18 cellular contexts compared by ENCODE assay signal in the genomic region with DNA sequence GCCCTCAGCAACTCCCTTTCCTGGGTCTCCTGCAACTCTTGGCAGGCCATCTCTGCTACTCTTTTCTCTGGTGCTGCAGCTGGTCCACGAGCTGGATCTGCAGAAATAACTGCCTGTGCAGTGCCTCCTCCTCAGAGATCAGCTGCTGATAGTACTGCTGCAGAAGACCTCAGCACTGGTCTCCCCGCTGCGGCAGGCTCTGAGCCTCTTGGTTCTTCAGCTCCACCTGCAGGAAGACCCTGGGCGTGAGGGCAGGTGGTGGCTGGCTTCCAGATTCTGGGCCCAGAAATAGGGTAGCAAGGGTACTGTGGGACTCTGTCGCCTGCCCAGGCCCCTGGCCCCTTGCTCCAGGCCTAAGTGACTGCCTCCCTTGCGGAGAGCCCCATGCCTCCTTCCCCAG.
DNase-seq lines count a peak whose midpoint lies in the region; ATAC-seq, FAIRE-seq and TF ChIP-seq lines count a peak whose summit lies in the region.
"Had no signal": no experiment of that assay in that cellular context is flagged by ENCODE, and none has a peak within 500 bp of the region (broad histone marks: within the 10 kb centered on the region; RNA-seq: fewer than 3 reads in every experiment).

No MANE protein-coding gene starts in this region.

- ATAC-seq in K562 (peak; percentile 53; the same call in 2 of the 3 replicates), gastroesophageal sphincter (no peak)
- ATAC-seq: PC-3 had no signal

- peak; percentile 6 for DNase-seq in stimulated activated CD4-positive, alpha-beta T cell treated with anti-CD3 and anti-CD28 coated beads, Interleukin-15, amount 100 ng/mL, for 24 hours
- DNase-seq in stimulated activated CD4-positive, alpha-beta T cell treated with anti-CD3 and anti-CD28 coated beads, Interleukin-12 subunit alpha, Interleukin-12 subunit beta, amount 100 ng/mL, for 4 hours = no peak
- DNase-seq in NAMALWA (ENCODE audit: low spot score) = peak; percentile 7
- DNase-seq in K562 (ENCODE audit: extremely low read depth in 1 of 4, low spot score in 3 of 4) = peak in 1 of 4 experiments; percentile 12
- no peak for DNase-seq in central memory CD4-positive, alpha-beta T cell
- no peak for DNase-seq in activated T-cell treated with anti-CD3 and anti-CD28 coated beads for 4 hours
- DNase-seq: ACHN, AML-193, COR-L47, DMS153, Kasumi-1, NCI-H1417 treated with DMSO at 0.1 percent for 48 hours, NCI-H2081, PC-3, SJCRH30 had no signal

- H3K9ac ChIP-seq in K562 (ENCODE audit: insufficient read depth in 1 of 2, low read depth in 2 of 2, low read length in 2 of 2) = no peak overlapping the region; a peak in 1 of 4 replicates

- POLR2A ChIA-PET in K562 (lab: Yijun Ruan, JAX) = interaction anchor here (0.6 kb wide), 1 partner anchor 9 kb away, joined by 3 read pairs; no protein-coding TSS in a partner anchor

- H3K9me1 ChIP-seq in K562 (ENCODE audit: control insufficient read depth, insufficient read depth, low read length) = no peaks in the 10 kb centered on the region

- peak; percentile 8 to 29 (median 10); a peak in 2 of 6 replicates for TF ChIP-seq CTCF in K562 (IDR thresholded peaks at IDR 0.05 in 2 of 3, conservative IDR thresholded peaks at IDR 0.05 in 1 of 3; ENCODE audit: insufficient read depth in 2 of 3, low read depth in 1 of 3, low read length in 3 of 3)
- no peak for TF ChIP-seq CTCF in gastroesophageal sphincter (IDR thresholded peaks at IDR 0.05)

- no peaks in the 10 kb centered on the region for H3K79me2 ChIP-seq in K562 (ENCODE audit: control insufficient read depth, insufficient read depth, low read length)

- TF ChIP-seq POLR2A in K562 (conservative IDR thresholded peaks at IDR 0.05) (no peak), gastroesophageal sphincter (IDR thresholded peaks at IDR 0.05) (no peak)

- intact Hi-C loops in K562 (cut with micrococcal nuclease) = loop anchor here (10.0 kb wide), 1 partner anchor 160 kb away; no protein-coding TSS in a partner anchor

- BruUV-seq in K562 (replicated peaks; lab: Mats Ljungman, UMichigan) = no TSS peak

- H3K9me3 ChIP-seq in K562 (replicated peaks; ENCODE audit: control insufficient read depth, insufficient read depth, low read depth, low read length) (no peaks in the 10 kb centered on the region), gastroesophageal sphincter (no peaks in the 10 kb centered on the region)
- H3K9me3 ChIP-seq: SJCRH30 had no signal

- WGBS in K562 (ENCODE audit: insufficient coverage, low coverage, missing lambda C conversion rate) = 0% methylated on average over 6 of the region's 6 CpGs
- WGBS in gastroesophageal sphincter (ENCODE audit: low coverage in 1 of 2), 2 donors = 83 to 100% methylated on average over 1 of the region's 6 CpGs

- CTCF ChIA-PET in K562 (lab: Yijun Ruan, JAX; ENCODE audit: low intra/inter-chr PET ratio) = no interaction called here

- H3K4me1 ChIP-seq in K562 (replicated peaks in 1 of 2; ENCODE audit: control insufficient read depth in 2 of 2, insufficient read depth in 2 of 2, low read length in 2 of 2) (no peaks in the 10 kb centered on the region), gastroesophageal sphincter (no peaks in the 10 kb centered on the region)

- H3K4me2 ChIP-seq in K562 (ENCODE audit: insufficient read depth, low read length) = no peak overlapping the region

- FAIRE-seq in K562 (lab: Jason Lieb, UNC) = no peak
- FAIRE-seq: H54 had no signal

- H3K36me3 ChIP-seq in K562 (ENCODE audit: control insufficient read depth, insufficient read depth, low read length) = no peaks in the 10 kb centered on the region
- no peaks in the 10 kb centered on the region for H3K36me3 ChIP-seq in gastroesophageal sphincter
- H3K36me3 ChIP-seq: SJCRH30 had no signal

- in situ Hi-C loops in K562 (cut with MboI) = no loop called here

- no peaks in the 10 kb centered on the region for H4K20me1 ChIP-seq in K562 (replicated peaks; ENCODE audit: control insufficient read depth, insufficient read depth, low read length)

- TF ChIP-seq RAD21 in K562 (CRISPR knock-in tag; conservative IDR thresholded peaks at IDR 0.05 in 1 of 2, IDR thresholded peaks at IDR 0.05 in 1 of 2) = peak in 1 of 2 experiments; percentile 35; a peak in 1 of 4 replicates

- H3K27me3 ChIP-seq in K562 (ENCODE audit: control insufficient read depth in 2 of 2, insufficient read depth in 2 of 2, low read length in 2 of 2) (peaks cover 0 to 15% of the 10 kb centered on the region in 2 experiments; a peak in 3 of 5 replicates), gastroesophageal sphincter (no peaks in the 10 kb centered on the region)
- H3K27me3 ChIP-seq: SJCRH30 had no signal

- no peak overlapping the region for H3K27ac ChIP-seq in K562 (ENCODE audit: extremely low read depth, low read depth, low read length)
- no peak overlapping the region for H3K27ac ChIP-seq in gastroesophageal sphincter
- H3K27ac ChIP-seq: RWPE1, SJCRH30 had no signal

- TF ChIP-seq EP300 in K562 (IDR thresholded peaks at IDR 0.05; ENCODE audit: low read length) = no peak
- no peak for TF ChIP-seq EP300 in gastroesophageal sphincter (IDR thresholded peaks at IDR 0.05)

- H2AFZ ChIP-seq in K562 (ENCODE audit: low read depth, low read length) = no peak overlapping the region

- no peak overlapping the region for H3K4me3 ChIP-seq in K562
- H3K4me3 ChIP-seq in gastroesophageal sphincter = no peak overlapping the region
- H3K4me3 ChIP-seq: SJCRH30 had no signal

TF ChIP-seq in K562, 482 proteins besides CTCF, POLR2A, EP300 and RAD21:
- TF ChIP-seq, protein P1, sequence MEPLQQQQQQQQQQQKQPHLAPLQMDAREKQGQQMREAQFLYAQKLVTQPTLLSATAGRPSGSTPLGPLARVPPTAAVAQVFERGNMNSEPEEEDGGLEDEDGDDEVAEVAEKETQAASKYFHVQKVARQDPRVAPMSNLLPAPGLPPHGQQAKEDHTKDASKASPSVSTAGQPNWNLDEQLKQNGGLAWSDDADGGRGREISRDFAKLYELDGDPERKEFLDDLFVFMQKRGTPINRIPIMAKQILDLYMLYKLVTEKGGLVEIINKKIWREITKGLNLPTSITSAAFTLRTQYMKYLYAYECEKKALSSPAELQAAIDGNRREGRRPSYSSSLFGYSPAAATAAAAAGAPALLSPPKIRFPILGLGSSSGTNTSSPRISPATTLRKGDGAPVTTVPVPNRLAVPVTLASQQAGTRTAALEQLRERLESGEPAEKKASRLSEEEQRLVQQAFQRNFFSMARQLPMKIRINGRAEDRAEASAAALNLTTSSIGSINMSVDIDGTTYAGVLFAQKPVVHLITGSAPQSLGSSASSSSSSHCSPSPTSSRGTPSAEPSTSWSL (CRISPR knock-in tag; IDR thresholded peaks at IDR 0.05; ENCODE audit: borderline replicate concordance) = no peak
- TF ChIP-seq MCM3 (IDR thresholded peaks at IDR 0.05) = no peak
- no peak for TF ChIP-seq SPI1 (IDR thresholded peaks at IDR 0.05; ENCODE audit: borderline replicate concordance, low read depth, low read length)
- TF ChIP-seq, protein P2, sequence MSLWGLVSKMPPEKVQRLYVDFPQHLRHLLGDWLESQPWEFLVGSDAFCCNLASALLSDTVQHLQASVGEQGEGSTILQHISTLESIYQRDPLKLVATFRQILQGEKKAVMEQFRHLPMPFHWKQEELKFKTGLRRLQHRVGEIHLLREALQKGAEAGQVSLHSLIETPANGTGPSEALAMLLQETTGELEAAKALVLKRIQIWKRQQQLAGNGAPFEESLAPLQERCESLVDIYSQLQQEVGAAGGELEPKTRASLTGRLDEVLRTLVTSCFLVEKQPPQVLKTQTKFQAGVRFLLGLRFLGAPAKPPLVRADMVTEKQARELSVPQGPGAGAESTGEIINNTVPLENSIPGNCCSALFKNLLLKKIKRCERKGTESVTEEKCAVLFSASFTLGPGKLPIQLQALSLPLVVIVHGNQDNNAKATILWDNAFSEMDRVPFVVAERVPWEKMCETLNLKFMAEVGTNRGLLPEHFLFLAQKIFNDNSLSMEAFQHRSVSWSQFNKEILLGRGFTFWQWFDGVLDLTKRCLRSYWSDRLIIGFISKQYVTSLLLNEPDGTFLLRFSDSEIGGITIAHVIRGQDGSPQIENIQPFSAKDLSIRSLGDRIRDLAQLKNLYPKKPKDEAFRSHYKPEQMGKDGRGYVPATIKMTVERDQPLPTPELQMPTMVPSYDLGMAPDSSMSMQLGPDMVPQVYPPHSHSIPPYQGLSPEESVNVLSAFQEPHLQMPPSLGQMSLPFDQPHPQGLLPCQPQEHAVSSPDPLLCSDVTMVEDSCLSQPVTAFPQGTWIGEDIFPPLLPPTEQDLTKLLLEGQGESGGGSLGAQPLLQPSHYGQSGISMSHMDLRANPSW (CRISPR knock-in tag; IDR thresholded peaks at IDR 0.05) = no peak
- no peak for TF ChIP-seq ZNF778 (CRISPR knock-in tag; IDR thresholded peaks at IDR 0.05)
- no peak for TF ChIP-seq TAF1 (IDR thresholded peaks at IDR 0.05; ENCODE audit: control insufficient read depth, extremely low read depth, insufficient read depth, low read length, severe bottlenecking)
- TF ChIP-seq, protein P3, sequence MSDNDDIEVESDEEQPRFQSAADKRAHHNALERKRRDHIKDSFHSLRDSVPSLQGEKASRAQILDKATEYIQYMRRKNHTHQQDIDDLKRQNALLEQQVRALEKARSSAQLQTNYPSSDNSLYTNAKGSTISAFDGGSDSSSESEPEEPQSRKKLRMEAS (CRISPR knock-in tag; IDR thresholded peaks at IDR 0.05) = no peak
- TF ChIP-seq ZNF134 (CRISPR knock-in tag; conservative IDR thresholded peaks at IDR 0.05) = no peak
- TF ChIP-seq, protein P4, sequence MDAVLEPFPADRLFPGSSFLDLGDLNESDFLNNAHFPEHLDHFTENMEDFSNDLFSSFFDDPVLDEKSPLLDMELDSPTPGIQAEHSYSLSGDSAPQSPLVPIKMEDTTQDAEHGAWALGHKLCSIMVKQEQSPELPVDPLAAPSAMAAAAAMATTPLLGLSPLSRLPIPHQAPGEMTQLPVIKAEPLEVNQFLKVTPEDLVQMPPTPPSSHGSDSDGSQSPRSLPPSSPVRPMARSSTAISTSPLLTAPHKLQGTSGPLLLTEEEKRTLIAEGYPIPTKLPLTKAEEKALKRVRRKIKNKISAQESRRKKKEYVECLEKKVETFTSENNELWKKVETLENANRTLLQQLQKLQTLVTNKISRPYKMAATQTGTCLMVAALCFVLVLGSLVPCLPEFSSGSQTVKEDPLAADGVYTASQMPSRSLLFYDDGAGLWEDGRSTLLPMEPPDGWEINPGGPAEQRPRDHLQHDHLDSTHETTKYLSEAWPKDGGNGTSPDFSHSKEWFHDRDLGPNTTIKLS (IDR thresholded peaks at IDR 0.05; ENCODE audit: borderline replicate concordance, low read depth) = no peak
- no peak for TF ChIP-seq BCOR (IDR thresholded peaks at IDR 0.05)
TF ChIP-seq in K562: peak in this region for 0.

Comparison
In these comparisons a context has a peak if more than half of its experiments do, and no peak if none do; other contexts are left out.
1. DNase-seq: peak in stimulated activated CD4-positive, alpha-beta T cell treated with anti-CD3 and anti-CD28 coated beads, Interleukin-15, amount 100 ng/mL, for 24 hours (single experiment) and NAMALWA (single experiment); none in stimulated activated CD4-positive, alpha-beta T cell treated with anti-CD3 and anti-CD28 coated beads, Interleukin-12 subunit alpha, Interleukin-12 subunit beta, amount 100 ng/mL, for 4 hours (single experiment), central memory CD4-positive, alpha-beta T cell (single experiment) and activated T-cell treated with anti-CD3 and anti-CD28 coated beads for 4 hours (single experiment).
2. CTCF ChIP-seq: peak in K562 (3 of 3); none in gastroesophageal sphincter (0 of 4).